ENCODE assay signal across 8 cellular contexts in genomic region chr19:34676697-34677385, GRCh38. TPM values are rescaled to one million over a fixed set of nuclear protein-coding genes. Genes with fewer than 3 reads are reported as not detected.
A peak's percentile ranks its signal among the peaks of the same experiment; 100 is the strongest.
DNase-seq lines count a peak whose midpoint lies in the region; ATAC-seq and TF ChIP-seq lines count a peak whose summit lies in the region.

TSS of gene SCGB2B2 (minus strand) at chr19:34677159. CDS start at chr19:34594563, 82,596 bp downstream.

- peak; percentile 98 for DNase-seq in DMS53 treated with DMSO at 0.1 percent for 48 hours (lab: John Stamatoyannopoulos, UW; ENCODE audit: unreplicated experiment)
- DNase-seq in HS-27A (ENCODE audit: low read depth) = peak; percentile 97
- DNase-seq in NOMO-1 (lab: John Stamatoyannopoulos, UW; ENCODE audit: unreplicated experiment in 2 of 2) = peak; percentile 91 to 92
- DNase-seq in activated gamma-delta T cell treated with anti-CD3 and anti-CD28 coated beads, Interleukin-2, amount 50 U/mL, for 16 hours (ENCODE audit: low read depth) = peak; percentile 62
- peak; percentile 55 for DNase-seq in Right ventricle myocardium superior
- peak in 1 of 5 donors; percentile 50 for DNase-seq in ovary
- no peak for DNase-seq in activated effector memory CD4-positive, alpha-beta T cell treated with Interleukin-2 at 50 U/mL for 16 hours

- no peak for TF ChIP-seq EP300 in ovary (IDR thresholded peaks at IDR 0.05)

- peak in 1 of 3 donors; percentile 21 for TF ChIP-seq CTCF in ovary (IDR thresholded peaks at IDR 0.05)

- no peak for TF ChIP-seq POLR2A in ovary (IDR thresholded peaks at IDR 0.05)

- H3K4me3 ChIP-seq in ovary = peak within 1 kb of the TSS; percentile 89

- H3K36me3 ChIP-seq in ovary = no peaks in the 10 kb centered on the region

- peak within 1 kb of the TSS; percentile 94 for H3K27ac ChIP-seq in ovary

- WGBS in ovary, 3 donors = 6 to 7% (median 7%) methylated on average over 26 of the region's 26 CpGs

- ATAC-seq in GM21423 (IDR thresholded peaks at IDR 0.05; ENCODE audit: unreplicated experiment) = peak; percentile 44
- ATAC-seq in Right ventricle myocardium superior (ENCODE audit: poor library complexity) = peak; percentile 85

- intact Hi-C loops in Right ventricle myocardium superior (cut with DNase I) = no loop called here
- intact Hi-C loops in ovary (cut with DNase I) = no loop called here

- H3K4me1 ChIP-seq in ovary (ENCODE audit: insufficient read depth) = no peaks in the 10 kb centered on the region

- H3K9me3 ChIP-seq in ovary = peaks cover under 1 to 17% of the 10 kb centered on the region in 2 donors

- no peaks in the 10 kb centered on the region for H3K27me3 ChIP-seq in ovary

RNA-seq across cellular contexts. Expression of gene SCGB2B2, which starts in this region (rescaled TPM):
- 0.13 TPM for total RNA-seq in Right ventricle myocardium superior
- 1 to 10 TPM in 1 of 7 donors, under 1 TPM in 6; 0.12 to 1.6 (median 0.50) TPM for total RNA-seq in ovary
- under 1 TPM; 0.11 to 0.12 TPM for polyA plus RNA-seq in ovary

Comparison
In these comparisons a context has a peak if more than half of its experiments do, and no peak if none do; other contexts are left out.
1. Peak in DNase-seq and ATAC-seq in Right ventricle myocardium superior; RNA of the gene not detected or under 1 TPM.